In genomic region chr19:11685676-11686650, GRCh38 we compare ENCODE assay signal across 1 cellular context.
TF ChIP-seq lines count a peak whose summit lies in the region.

No MANE protein-coding gene starts in this region.

TF ChIP-seq in liver, 16 proteins besides CTCF, POLR2A, EP300 and RAD21:
- no peak for TF ChIP-seq REST (IDR thresholded peaks at IDR 0.05)
- no peak for TF ChIP-seq MAX (IDR thresholded peaks at IDR 0.05)
- no peak for TF ChIP-seq JUND (IDR thresholded peaks at IDR 0.05)
- no peak for TF ChIP-seq HNF4A (conservative IDR thresholded peaks at IDR 0.05)
- no peak for TF ChIP-seq YY1 (IDR thresholded peaks at IDR 0.05)
- no peak for TF ChIP-seq ATF3 (IDR thresholded peaks at IDR 0.05)
TF ChIP-seq in liver: peak in this region for 0.
